ENCODE assay signal across 9 cellular contexts in the genomic region with DNA sequence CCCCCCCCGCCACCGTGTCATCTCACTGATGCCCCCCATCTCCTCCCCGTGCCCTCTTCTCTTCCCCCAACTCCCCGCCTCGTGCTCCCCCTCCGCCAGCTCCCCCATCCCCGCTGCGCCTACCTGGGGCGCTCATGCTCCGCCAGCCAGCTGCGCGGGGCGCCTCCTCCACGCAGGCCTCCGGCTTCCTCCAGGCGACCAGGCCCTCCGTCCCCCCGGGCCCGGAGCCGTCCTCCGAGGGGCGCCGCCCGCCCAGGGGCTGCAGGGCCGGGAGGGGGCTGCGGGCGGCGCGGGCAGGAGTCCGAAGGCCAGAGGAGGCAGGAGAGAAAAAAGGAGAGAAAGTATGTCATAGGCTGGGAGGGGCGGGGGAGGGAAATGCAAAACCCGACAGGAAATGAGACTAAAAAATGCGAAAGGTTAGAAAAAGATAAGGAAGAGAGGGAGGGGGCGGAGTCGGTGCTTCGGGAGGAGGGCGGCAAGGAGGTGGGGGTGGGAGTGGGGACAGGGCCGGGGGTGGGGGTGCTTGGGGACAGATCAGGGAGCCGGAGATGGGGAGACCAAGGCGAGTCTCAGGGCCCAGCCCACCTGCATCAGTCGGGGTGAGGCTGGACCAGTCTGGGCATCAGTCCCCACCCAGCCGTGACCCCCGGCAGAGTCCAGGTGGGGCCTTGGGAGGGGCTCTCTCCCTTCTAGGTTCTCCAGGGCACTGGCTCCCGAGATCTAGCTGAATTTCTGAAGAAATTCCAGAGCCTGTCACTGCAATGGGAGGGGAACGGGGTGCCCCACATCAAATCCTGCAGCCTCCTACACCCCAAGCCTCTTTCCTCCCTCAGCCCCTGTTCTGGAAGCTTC. TPM values are rescaled to one million over a fixed set of nuclear protein-coding genes. Genes with fewer than 3 reads are reported as not detected.
DNase-seq lines count a peak whose midpoint lies in the region; ATAC-seq and TF ChIP-seq lines count a peak whose summit lies in the region.
"Had no signal": no experiment of that assay in that cellular context is flagged by ENCODE, and none has a peak within 500 bp of the region (broad histone marks: within the 10 kb centered on the region; RNA-seq: fewer than 3 reads in every experiment).

A gene (minus strand): TSS at position 324 of the 852 bp plus-strand sequence. CDS start 85,361 bp downstream, outside the sequence.

- peaks cover 62% of the 10 kb centered on the region for H3K4me1 Mint-ChIP-seq in CD4-positive, alpha-beta T cell (ENCODE audit: low read depth)
- H3K4me1 Mint-ChIP-seq in endothelial cell (ENCODE audit: unreplicated experiment): no peaks in the 10 kb centered on the region

- POLR2A ChIA-PET in CD4-positive, alpha-beta T cell (lab: Charles Lee): interaction anchor here (0.6 to 3.6 kb wide), 10 partner anchors 20 to 89 kb away, joined by 3 to 21 read pairs (median 4); no protein-coding TSS in a partner anchor

- CTCF ChIA-PET in CD4-positive, alpha-beta T cell (lab: Charles Lee): interaction anchor here (0.6 kb wide), 1 partner anchor 21 kb away, joined by 3 read pairs; no protein-coding TSS in a partner anchor

- H3K27ac ChIP-seq in CD4-positive, alpha-beta T cell (ENCODE audit: low read depth, low read length): peak within 1 kb of the TSS; percentile 99

- H3K27ac Mint-ChIP-seq in CD4-positive, alpha-beta T cell: peak within 1 kb of the TSS; percentile 85
- no peak within 1 kb of the TSS for H3K27ac Mint-ChIP-seq in endothelial cell (ENCODE audit: unreplicated experiment)

- intact Hi-C loops in CD4-positive, alpha-beta T cell (cut with DNase I, micrococcal nuclease): loop anchor here (2.0 to 10.0 kb wide), 6 partner anchors 49 to 261 kb away; a partner anchor contains a TSS

- H3K27me3 Mint-ChIP-seq in CD4-positive, alpha-beta T cell: no peaks in the 10 kb centered on the region
- no peaks in the 10 kb centered on the region for H3K27me3 Mint-ChIP-seq in endothelial cell (ENCODE audit: unreplicated experiment)

- no peaks in the 10 kb centered on the region for H3K9me3 Mint-ChIP-seq in CD4-positive, alpha-beta T cell
- no peaks in the 10 kb centered on the region for H3K9me3 Mint-ChIP-seq in endothelial cell (ENCODE audit: unreplicated experiment)

- DNase-seq in CD4-positive, alpha-beta T cell: peak in 8 of 10 experiments; percentile 33 to 64 (median 52)
- DNase-seq in activated CD4-positive, CD25-positive, alpha-beta regulatory T cell treated with anti-CD3 and anti-CD28 coated beads, Interleukin-2, amount 50 U/mL, for 72 hours: peak; percentile 53
- no peak for DNase-seq in endothelial cell (ENCODE audit: low spot score)
- DNase-seq in stimulated activated CD4-positive, alpha-beta T cell treated with anti-CD3 and anti-CD28 coated beads, Interleukin-1b, Interleukin-23, amount 100 ng/mL, for 4 hours (ENCODE audit: low read depth in 2 of 2): peak; percentile 34 to 44
- no peak for DNase-seq in hepatic stellate cell (ENCODE audit: low spot score)
- DNase-seq in NOMO-1 treated with DMSO at 0.1 percent for 48 hours (lab: John Stamatoyannopoulos, UW; ENCODE audit: unreplicated experiment): no peak
- DNase-seq in amygdala (lab: John Stamatoyannopoulos, UW): no peak

- peak; percentile 51 for ATAC-seq in CD4-positive, alpha-beta T cell (ENCODE audit: poor library complexity)
- peak; percentile 32 for ATAC-seq in HG02678 (IDR thresholded peaks at IDR 0.05; ENCODE audit: unreplicated experiment)

- H3K9me3 ChIP-seq in CD4-positive, alpha-beta T cell (ENCODE audit: control insufficient read depth, low read length): no peaks in the 10 kb centered on the region

- H3K4me3 Mint-ChIP-seq in CD4-positive, alpha-beta T cell: peak within 1 kb of the TSS; percentile 93
- H3K4me3 Mint-ChIP-seq in endothelial cell (ENCODE audit: unreplicated experiment): peak within 1 kb of the TSS; percentile 67

- peaks cover 37% of the 10 kb centered on the region for H3K36me3 Mint-ChIP-seq in CD4-positive, alpha-beta T cell (ENCODE audit: low read depth)
- no peaks in the 10 kb centered on the region for H3K36me3 Mint-ChIP-seq in endothelial cell (ENCODE audit: low read depth, unreplicated experiment)

- no peak for TF ChIP-seq CTCF in CD4-positive, alpha-beta T cell (IDR thresholded peaks at IDR 0.05)
- no peak for TF ChIP-seq CTCF in endothelial cell (IDR thresholded peaks at IDR 0.05; ENCODE audit: unreplicated experiment)

- no peaks in the 10 kb centered on the region for H3K27me3 ChIP-seq in CD4-positive, alpha-beta T cell (ENCODE audit: control insufficient read depth, insufficient read depth, low read length)

RNA-seq across cellular contexts. Expression of the gene that starts here (rescaled TPM):
- 100 to 1,000 TPM; 118 to 122 TPM for total RNA-seq in CD4-positive, alpha-beta T cell
- 3.9 TPM for total RNA-seq in endothelial cell (ENCODE audit: unreplicated experiment)
- total RNA-seq: fibroblast of lung had no signal

Comparison
In these comparisons a context has a peak if more than half of its experiments do, and no peak if none do; other contexts are left out.
1. RNA of the gene that starts here (total RNA-seq): 118 to 122 TPM in CD4-positive, alpha-beta T cell; 3.9 TPM in endothelial cell (single experiment); every median in the first group is over 10 times any median in the second.
2. DNase-seq: peak in CD4-positive, alpha-beta T cell (8 of 10), activated CD4-positive, CD25-positive, alpha-beta regulatory T cell treated with anti-CD3 and anti-CD28 coated beads, Interleukin-2, amount 50 U/mL, for 72 hours (single experiment) and stimulated activated CD4-positive, alpha-beta T cell treated with anti-CD3 and anti-CD28 coated beads, Interleukin-1b, Interleukin-23, amount 100 ng/mL, for 4 hours (2 of 2); none in endothelial cell (single experiment), hepatic stellate cell (single experiment), NOMO-1 treated with DMSO at 0.1 percent for 48 hours (single experiment) and amygdala (0 of 56).